8 cellular contexts compared by ENCODE assay signal in the genomic region with DNA sequence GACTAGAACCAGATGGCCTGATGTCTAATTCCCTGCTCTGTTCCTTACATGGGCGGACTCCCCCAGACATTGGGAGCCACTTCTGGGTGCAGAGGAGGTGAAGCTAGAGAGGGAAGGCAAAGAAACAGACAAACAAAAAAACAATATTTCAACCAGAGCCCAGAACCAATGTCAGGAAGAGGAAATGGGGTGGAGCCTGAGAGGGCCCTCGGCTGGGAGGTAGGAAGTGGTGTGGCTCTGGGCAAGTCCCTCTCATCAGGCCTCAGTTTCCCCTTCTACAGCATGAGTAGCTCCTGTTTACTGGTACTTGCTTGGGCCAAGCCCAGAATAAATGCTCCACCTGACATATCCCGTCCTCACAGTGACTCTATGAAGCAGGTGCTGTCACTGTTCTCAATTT. TPM values are rescaled to one million over a fixed set of nuclear protein-coding genes. Genes with fewer than 3 reads are reported as not detected.
DNase-seq lines count a peak whose midpoint lies in the region; ATAC-seq, FAIRE-seq and TF ChIP-seq lines count a peak whose summit lies in the region.

No MANE protein-coding gene starts in this region.

- FAIRE-seq in endothelial cell of umbilical vein (lab: Jason Lieb, UNC): peak; percentile 76

- WGBS in psoas muscle, 3 donors: 55 to 65% (median 59%) methylated on average over 3 of the region's 3 CpGs

- H3K4me2 ChIP-seq in DND-41 (ENCODE audit: insufficient read depth, low read length) (no peak overlapping the region), endothelial cell of umbilical vein (ENCODE audit: insufficient read depth, low read length) (peak overlapping the region; percentile 53)

- ATAC-seq in DND-41 (ENCODE audit: insufficient read depth, low read depth): no peak
- ATAC-seq in psoas muscle: no peak
- ATAC-seq in HG03025 (IDR thresholded peaks at IDR 0.05; ENCODE audit: low FRiP score, unreplicated experiment): no peak
- no peak for ATAC-seq in HG03280 (IDR thresholded peaks at IDR 0.05; ENCODE audit: unreplicated experiment)

- POLR2A ChIA-PET in endothelial cell of umbilical vein (lab: Charles Lee): interaction anchor here (0.9 to 1.0 kb wide), 2 partner anchors 22 to 103 kb away, joined by 3 to 7 read pairs; no protein-coding TSS in a partner anchor

- peak overlapping the region; percentile 93 for H3K27ac Mint-ChIP-seq in T-helper 1 cell treated with Interleukin-12 subunit alpha and Interleukin-12 subunit beta and Interleukin-4 antibody, amounts not matched to agents 30 μg/mL and 1 μg/mL, for 36 hours

- CTCF ChIA-PET in endothelial cell of umbilical vein (lab: Charles Lee): interaction anchor here (1.0 to 11.3 kb wide), 3 partner anchors 15 to 102 kb away, joined by 4 to 167 read pairs (median 5); a partner anchor contains a TSS

- H3K4me3 ChIP-seq in DND-41 (ENCODE audit: low read depth in 1 of 2, low read length in 2 of 2): no peak overlapping the region
- H3K4me3 ChIP-seq in endothelial cell of umbilical vein (replicated peaks in 1 of 3; ENCODE audit: insufficient read depth in 1 of 3, low read depth in 1 of 3, low read length in 3 of 3): peak overlapping the region in 2 of 3 experiments; percentile 26 to 65
- H3K4me3 ChIP-seq in psoas muscle: peak overlapping the region; percentile 37

- H3K4me3 Mint-ChIP-seq in T-helper 1 cell treated with Interleukin-12 subunit alpha and Interleukin-12 subunit beta and Interleukin-4 antibody, amounts not matched to agents 30 μg/mL and 1 μg/mL, for 36 hours: peak overlapping the region; percentile 72

- peak overlapping the region; percentile 57 for H3K27ac ChIP-seq in DND-41 (ENCODE audit: low read length)
- peak overlapping the region; percentile 96 for H3K27ac ChIP-seq in endothelial cell of umbilical vein (ENCODE audit: insufficient read depth, low read depth, low read length)
- H3K27ac ChIP-seq in psoas muscle: peak overlapping the region; percentile 61

- no peaks in the 10 kb centered on the region for H3K9me3 ChIP-seq in DND-41 (ENCODE audit: insufficient read depth, low read length, severe bottlenecking)
- H3K9me3 ChIP-seq in endothelial cell of umbilical vein (replicated peaks; ENCODE audit: control insufficient read depth, insufficient read depth, low read length): no peaks in the 10 kb centered on the region
- no peaks in the 10 kb centered on the region for H3K9me3 ChIP-seq in psoas muscle

- H2AFZ ChIP-seq in DND-41 (ENCODE audit: low read depth, low read length) (peak overlapping the region; percentile 51), endothelial cell of umbilical vein (ENCODE audit: low read depth, low read length) (no peak overlapping the region)

- BruUV-seq in endothelial cell of umbilical vein (replicated peaks; lab: Mats Ljungman, UMichigan): no TSS peak

- H4K20me1 ChIP-seq in DND-41 (ENCODE audit: insufficient read depth, low read length) (no peaks in the 10 kb centered on the region), endothelial cell of umbilical vein (replicated peaks; ENCODE audit: control insufficient read depth, extremely low read depth, insufficient read depth, low read length) (no peaks in the 10 kb centered on the region)

- peaks cover 72% of the 10 kb centered on the region for H3K4me1 Mint-ChIP-seq in T-helper 1 cell treated with Interleukin-12 subunit alpha and Interleukin-12 subunit beta and Interleukin-4 antibody, amounts not matched to agents 30 μg/mL and 1 μg/mL, for 36 hours (ENCODE audit: low read depth)

- peaks cover 59% of the 10 kb centered on the region for H3K36me3 Mint-ChIP-seq in T-helper 1 cell treated with Interleukin-12 subunit alpha and Interleukin-12 subunit beta and Interleukin-4 antibody, amounts not matched to agents 30 μg/mL and 1 μg/mL, for 36 hours (ENCODE audit: low read depth)

- TF ChIP-seq POLR2A in endothelial cell of umbilical vein (IDR thresholded peaks at IDR 0.05; ENCODE audit: low read depth, low read length): no peak

- H3K4me1 ChIP-seq in DND-41 (ENCODE audit: insufficient read depth, low read length) (peaks cover 31% of the 10 kb centered on the region), endothelial cell of umbilical vein (ENCODE audit: control insufficient read depth, extremely low read depth, insufficient read depth, low read length) (peaks cover 71% of the 10 kb centered on the region), psoas muscle (peaks cover 10% of the 10 kb centered on the region)

- dilution Hi-C loops in endothelial cell of umbilical vein (cut with MboI; ENCODE audit: extremely low pct_ligation_motif_present, low sequenced_read_pairs): no loop called here

- H3K27me3 ChIP-seq in DND-41 (ENCODE audit: insufficient read depth, low read length, poor library complexity) (no peaks in the 10 kb centered on the region), endothelial cell of umbilical vein (ENCODE audit: control insufficient read depth in 2 of 2, insufficient read depth in 2 of 2, low read length in 2 of 2) (no peaks in the 10 kb centered on the region), psoas muscle (ENCODE audit: insufficient read depth in 3 of 3, low read length in 2 of 3) (no peaks in the 10 kb centered on the region)

- H3K79me2 ChIP-seq in DND-41 (ENCODE audit: insufficient read depth, low read length) (no peaks in the 10 kb centered on the region), endothelial cell of umbilical vein (ENCODE audit: control insufficient read depth, insufficient read depth, low read length) (peaks cover 57% of the 10 kb centered on the region)

- H3K9ac ChIP-seq in DND-41 (ENCODE audit: low read depth, low read length) (0 out of 2 replicates have a peak overlapping the region, but pooled peaks have one; percentile 7), endothelial cell of umbilical vein (replicated peaks; ENCODE audit: extremely low read depth, insufficient read depth, low read length) (peak overlapping the region; percentile 91)

- no peaks in the 10 kb centered on the region for H3K27me3 Mint-ChIP-seq in T-helper 1 cell treated with Interleukin-12 subunit alpha and Interleukin-12 subunit beta and Interleukin-4 antibody, amounts not matched to agents 30 μg/mL and 1 μg/mL, for 36 hours (ENCODE audit: low read depth)

- H3K9me1 ChIP-seq in endothelial cell of umbilical vein (replicated peaks; ENCODE audit: control insufficient read depth, extremely low read depth, insufficient read depth, low read length): no peaks in the 10 kb centered on the region

- no peaks in the 10 kb centered on the region for H3K9me3 Mint-ChIP-seq in T-helper 1 cell treated with Interleukin-12 subunit alpha and Interleukin-12 subunit beta and Interleukin-4 antibody, amounts not matched to agents 30 μg/mL and 1 μg/mL, for 36 hours

- intact Hi-C loops in endothelial cell of umbilical vein (cut with micrococcal nuclease) (no loop called here), psoas muscle (cut with DNase I) (no loop called here), posterior vena cava (cut with DNase I) (no loop called here)

- DNase-seq in DND-41 (no peak), endothelial cell of umbilical vein (ENCODE audit: low read depth, low spot score) (peak; percentile 41), psoas muscle (no peak), NCI-H748 (lab: John Stamatoyannopoulos, UW; ENCODE audit: unreplicated experiment) (no peak), posterior vena cava (ENCODE audit: low spot score) (no peak)

- H3K36me3 ChIP-seq in DND-41 (ENCODE audit: insufficient read depth, low read length) (no peaks in the 10 kb centered on the region), endothelial cell of umbilical vein (ENCODE audit: control insufficient read depth in 2 of 2, extremely low read depth in 1 of 2, insufficient read depth in 2 of 2, low read length in 2 of 2) (peaks cover 9 to 12% of the 10 kb centered on the region in 2 experiments), psoas muscle (ENCODE audit: insufficient read depth in 1 of 2, low read depth in 1 of 2) (no peaks in the 10 kb centered on the region)

- TF ChIP-seq CTCF in DND-41 (IDR thresholded peaks at IDR 0.05; ENCODE audit: borderline replicate concordance, extremely low read depth, low read length, poor library complexity, severe bottlenecking) (no peak), endothelial cell of umbilical vein (IDR thresholded peaks at IDR 0.05; ENCODE audit: extremely low read depth in 1 of 2, insufficient read depth in 1 of 2, low read depth in 1 of 2, low read length in 2 of 2) (no peak), psoas muscle (IDR thresholded peaks at IDR 0.05) (no peak)

RNA-seq across cellular contexts. Expression of a gene that starts 11.1 kb away (rescaled TPM):
- 95.0 and 102 TPM in 2 replicates for total RNA-seq in endothelial cell of umbilical vein
- 173 and 218 TPM in 2 replicates for polyA plus RNA-seq in endothelial cell of umbilical vein
- polyA plus RNA-seq in endothelial cell of umbilical vein (2011; cell fraction: cytosol; rRNA removed): 61.4 and 68.1 TPM in 2 replicates
- polyA plus RNA-seq in endothelial cell of umbilical vein (2011; cell fraction: nucleus; rRNA removed): 67.4 and 92.8 TPM in 2 replicates
- 42.8 and 49.4 TPM in 2 replicates for polyA plus RNA-seq in endothelial cell of umbilical vein (2012)
- polyA minus RNA-seq in endothelial cell of umbilical vein: 104 and 130 TPM in 2 replicates
- not detected for polyA minus RNA-seq in endothelial cell of umbilical vein (2011; cell fraction: cytosol; rRNA and poly(A)+ RNA removed)
- polyA minus RNA-seq in endothelial cell of umbilical vein (2011; cell fraction: nucleus; rRNA and poly(A)+ RNA removed): 45.1 and 63.7 TPM in 2 replicates
- total RNA-seq in psoas muscle: 10 to 100 TPM in 2 of 4 donors, 1 to 10 TPM in 2; 8.3 to 12.0 (median 10.3) TPM
- polyA plus RNA-seq in psoas muscle: 10 to 100 TPM in 1 of 3 donors, 1 to 10 TPM in 2; 5.3 to 10.0 (median 8.4) TPM
- total RNA-seq in posterior vena cava: 10 to 100 TPM; 13.7 to 18.9 TPM

RNA-seq across cellular contexts. Expression of a gene that starts 18.4 kb away (rescaled TPM):
- total RNA-seq in endothelial cell of umbilical vein (124 and 128 TPM in 2 replicates), psoas muscle (10 to 100 TPM; 26.5 to 46.1 (median 42.9) TPM), posterior vena cava (10 to 100 TPM; 56.5 to 71.0 TPM)
- polyA plus RNA-seq in endothelial cell of umbilical vein (92.2 and 99.0 TPM in 2 replicates), psoas muscle (10 to 100 TPM; 29.7 to 39.3 (median 31.5) TPM)
- 50.0 and 61.0 TPM in 2 replicates for polyA plus RNA-seq in endothelial cell of umbilical vein (2011; cell fraction: cytosol; rRNA removed)
- 193 and 200 TPM in 2 replicates for polyA plus RNA-seq in endothelial cell of umbilical vein (2011; cell fraction: nucleus; rRNA removed)
- 76.9 and 94.3 TPM in 2 replicates for polyA plus RNA-seq in endothelial cell of umbilical vein (2012)
- 88.4 and 92.9 TPM in 2 replicates for polyA minus RNA-seq in endothelial cell of umbilical vein
- 63.0 TPM for polyA minus RNA-seq in endothelial cell of umbilical vein (2011; cell fraction: cytosol; rRNA and poly(A)+ RNA removed)
- polyA minus RNA-seq in endothelial cell of umbilical vein (2011; cell fraction: nucleus; rRNA and poly(A)+ RNA removed): 58.3 and 65.1 TPM in 2 replicates

RNA-seq across cellular contexts. Expression of a gene that starts 32.3 kb away (rescaled TPM):
- total RNA-seq in endothelial cell of umbilical vein: 17.1 and 19.3 TPM in 2 replicates
- 23.9 and 28.8 TPM in 2 replicates for polyA plus RNA-seq in endothelial cell of umbilical vein
- 18.4 and 25.3 TPM in 2 replicates for polyA plus RNA-seq in endothelial cell of umbilical vein (2011; cell fraction: cytosol; rRNA removed)
- polyA plus RNA-seq in endothelial cell of umbilical vein (2011; cell fraction: nucleus; rRNA removed): 16.0 and 18.0 TPM in 2 replicates
- polyA plus RNA-seq in endothelial cell of umbilical vein (2012): 11.3 and 18.5 TPM in 2 replicates
- 5.2 and 5.8 TPM in 2 replicates for polyA minus RNA-seq in endothelial cell of umbilical vein
- 16.5 TPM for polyA minus RNA-seq in endothelial cell of umbilical vein (2011; cell fraction: cytosol; rRNA and poly(A)+ RNA removed)
- polyA minus RNA-seq in endothelial cell of umbilical vein (2011; cell fraction: nucleus; rRNA and poly(A)+ RNA removed): 5.1 and 7.3 TPM in 2 replicates
- 1 to 10 TPM; 2.8 to 6.7 (median 4.0) TPM for total RNA-seq in psoas muscle
- 1 to 10 TPM; 4.6 to 6.9 (median 5.0) TPM for polyA plus RNA-seq in psoas muscle
- total RNA-seq in posterior vena cava: 1 to 10 TPM; 4.9 to 8.2 TPM

RNA-seq across cellular contexts. Expression of a gene that starts 35.3 kb away (rescaled TPM):
- total RNA-seq in endothelial cell of umbilical vein (90.2 and 90.7 TPM in 2 replicates), psoas muscle (10 to 100 TPM; 39.7 to 61.9 (median 45.8) TPM), posterior vena cava (10 to 100 TPM; 35.5 to 55.1 TPM)
- polyA plus RNA-seq in endothelial cell of umbilical vein (77.7 and 129 TPM in 2 replicates), psoas muscle (10 to 100 TPM; 21.9 to 32.3 (median 29.8) TPM)
- 67.9 and 72.7 TPM in 2 replicates for polyA plus RNA-seq in endothelial cell of umbilical vein (2011; cell fraction: cytosol; rRNA removed)
- 116 and 150 TPM in 2 replicates for polyA plus RNA-seq in endothelial cell of umbilical vein (2011; cell fraction: nucleus; rRNA removed)
- 58.5 and 71.2 TPM in 2 replicates for polyA plus RNA-seq in endothelial cell of umbilical vein (2012)
- polyA minus RNA-seq in endothelial cell of umbilical vein: 76.5 and 80.5 TPM in 2 replicates
- polyA minus RNA-seq in endothelial cell of umbilical vein (2011; cell fraction: cytosol; rRNA and poly(A)+ RNA removed): 58.0 TPM
- 45.1 and 52.0 TPM in 2 replicates for polyA minus RNA-seq in endothelial cell of umbilical vein (2011; cell fraction: nucleus; rRNA and poly(A)+ RNA removed)

RNA-seq across cellular contexts. Expression of a gene that starts 51.5 kb away (rescaled TPM):
- total RNA-seq in endothelial cell of umbilical vein (not detected in 2 replicates), psoas muscle (under 1 TPM in 1 of 4 donors, not detected in 3; 0.10 TPM), posterior vena cava (under 1 TPM; 0.09 to 0.14 TPM)
- polyA plus RNA-seq in endothelial cell of umbilical vein (not detected in 2 replicates), psoas muscle (under 1 TPM in 2 of 3 donors, not detected in 1; 0.01 to 0.03 TPM)
- not detected in 2 replicates for polyA plus RNA-seq in endothelial cell of umbilical vein (2011; cell fraction: cytosol; rRNA removed)
- 0.05 TPM in 1 of 2 replicates, not detected in the other for polyA plus RNA-seq in endothelial cell of umbilical vein (2011; cell fraction: nucleus; rRNA removed)
- polyA plus RNA-seq in endothelial cell of umbilical vein (2012): not detected in 2 replicates
- polyA minus RNA-seq in endothelial cell of umbilical vein: not detected in 2 replicates
- polyA minus RNA-seq in endothelial cell of umbilical vein (2011; cell fraction: cytosol; rRNA and poly(A)+ RNA removed): 0.31 TPM
- polyA minus RNA-seq in endothelial cell of umbilical vein (2011; cell fraction: nucleus; rRNA and poly(A)+ RNA removed): not detected in 2 replicates

Comparison
In these comparisons a context has a peak if more than half of its experiments do, and no peak if none do; other contexts are left out.
1. H3K4me3 ChIP-seq: peak in endothelial cell of umbilical vein (2 of 3) and psoas muscle (single experiment); none in DND-41 (0 of 2).
2. Peak in every context shown above with its lines, with median percentiles within 50 percentile points of each other: H3K27ac ChIP-seq.